8 cellular contexts compared by ENCODE assay signal in genomic region chr4:112145326-112145819, GRCh38. TPM values are rescaled to one million over a fixed set of nuclear protein-coding genes. Genes with fewer than 3 reads are reported as not detected.
A peak's percentile ranks its signal among the peaks of the same experiment; 100 is the strongest.
DNase-seq lines count a peak whose midpoint lies in the region; ATAC-seq and TF ChIP-seq lines count a peak whose summit lies in the region.

Gene FAM241A (plus strand): TSS chr4:112145454. CDS start chr4:112145581, 127 bp downstream.

- H3K27me3 Mint-ChIP-seq in IgD-negative memory B cell (peaks cover 2% of the 10 kb centered on the region), type B pancreatic cell (peaks cover 34% of the 10 kb centered on the region)

- H3K9ac ChIP-seq in SK-N-SH (peak within 1 kb of the TSS; percentile 52; the same call in 1 of the 2 replicates), parathyroid adenoma (no peak within 1 kb of the TSS)

- H3K27me3 ChIP-seq in SK-N-SH (ENCODE audit: insufficient read depth) (no peaks in the 10 kb centered on the region), parathyroid adenoma (ENCODE audit: control insufficient read depth, insufficient read depth, low read length) (no peaks in the 10 kb centered on the region)

- H3K4me1 ChIP-seq in SK-N-SH (ENCODE audit: control insufficient read depth in 1 of 2, insufficient read depth in 2 of 2, low read depth in 1 of 2, low read length in 1 of 2) (peaks cover 2 to 3% of the 10 kb centered on the region in 2 experiments; a peak in 3 of 4 replicates), parathyroid adenoma (no peaks in the 10 kb centered on the region)

- intact Hi-C loops in head of caudate nucleus (cut with DNase I) = loop anchor here (5.0 kb wide), 1 partner anchor 87 kb away; the partner anchor contains the start of gene AP1AR

- no peaks in the 10 kb centered on the region for H3K79me2 ChIP-seq in SK-N-SH (ENCODE audit: insufficient read depth)
- peaks cover 2% of the 10 kb centered on the region for H3K79me2 ChIP-seq in parathyroid adenoma

- no peak for TF ChIP-seq RAD21 in SK-N-SH (IDR thresholded peaks at IDR 0.05; ENCODE audit: low read length)

- H3F3A ChIP-seq in SK-N-SH (replicated peaks; ENCODE audit: insufficient read depth) = no peaks in the 10 kb centered on the region

- H3K9me3 ChIP-seq in SK-N-SH = no peaks in the 10 kb centered on the region
- no peaks in the 10 kb centered on the region for H3K9me3 ChIP-seq in parathyroid adenoma (ENCODE audit: control insufficient read depth, low read length)

- no peak for TF ChIP-seq EP300 in SK-N-SH (IDR thresholded peaks at IDR 0.05; ENCODE audit: borderline replicate concordance in 1 of 2, low read depth in 1 of 2, low read length in 1 of 2)

- no peaks in the 10 kb centered on the region for H3K9me2 ChIP-seq in SK-N-SH

- peak; percentile 83 for DNase-seq in Daoy (ENCODE audit: low read depth)
- DNase-seq in SK-N-SH = peak; percentile 96
- DNase-seq in activated naive CD4-positive, alpha-beta T cell treated with anti-CD3 and anti-CD28 coated beads, Interleukin-2, amount 50 U/mL, for 72 hours (ENCODE audit: low spot score in 2 of 2) = peak; percentile 79 to 92
- peak; percentile 65 to 92 (median 86) for DNase-seq in head of caudate nucleus
- DNase-seq in type B pancreatic cell (ENCODE audit: extremely low spot score, unreplicated experiment) = peak; percentile 84

- no peaks in the 10 kb centered on the region for H3K9me3 Mint-ChIP-seq in IgD-negative memory B cell
- peaks cover 0 to 3% of the 10 kb centered on the region in 2 donors for H3K9me3 Mint-ChIP-seq in activated naive CD4-positive, alpha-beta T cell treated with anti-CD3 and anti-CD28 coated beads, Interleukin-2, amount 50 U/mL, for 72 hours
- H3K9me3 Mint-ChIP-seq in type B pancreatic cell = no peaks in the 10 kb centered on the region

- H3K4me3 Mint-ChIP-seq in IgD-negative memory B cell = peak within 1 kb of the TSS; percentile 90 to 97 (median 96)
- H3K4me3 Mint-ChIP-seq in type B pancreatic cell = peak within 1 kb of the TSS; percentile 89

- peak within 1 kb of the TSS; percentile 65 to 89 (median 66) for H3K27ac Mint-ChIP-seq in IgD-negative memory B cell
- peak within 1 kb of the TSS; percentile 82 to 87 for H3K27ac Mint-ChIP-seq in activated naive CD4-positive, alpha-beta T cell treated with anti-CD3 and anti-CD28 coated beads, Interleukin-2, amount 50 U/mL, for 72 hours
- H3K27ac Mint-ChIP-seq in type B pancreatic cell = peak within 1 kb of the TSS; percentile 48

- peak within 1 kb of the TSS; percentile 98 for H2AFZ ChIP-seq in SK-N-SH (ENCODE audit: low read depth)
- H2AFZ ChIP-seq in parathyroid adenoma = peak within 1 kb of the TSS; percentile 83

- no peaks in the 10 kb centered on the region for H3K36me3 Mint-ChIP-seq in IgD-negative memory B cell
- H3K36me3 Mint-ChIP-seq in activated naive CD4-positive, alpha-beta T cell treated with anti-CD3 and anti-CD28 coated beads, Interleukin-2, amount 50 U/mL, for 72 hours = peaks cover 11 to 16% of the 10 kb centered on the region in 2 donors
- no peaks in the 10 kb centered on the region for H3K36me3 Mint-ChIP-seq in type B pancreatic cell

- H4K20me1 ChIP-seq in SK-N-SH (ENCODE audit: insufficient read depth) = no peaks in the 10 kb centered on the region

- H3K4me2 ChIP-seq in SK-N-SH = peak within 1 kb of the TSS; percentile 95
- H3K4me2 ChIP-seq in parathyroid adenoma (ENCODE audit: low read length) = peak within 1 kb of the TSS; percentile 95

- CTCF ChIA-PET in SK-N-SH (lab: Yijun Ruan, JAX) = interaction anchor here (0.8 to 1.1 kb wide), 3 partner anchors 46 to 177 kb away, joined by 3 read pairs; no protein-coding TSS in a partner anchor

- no peaks in the 10 kb centered on the region for H3K36me3 ChIP-seq in SK-N-SH (replicated peaks in 1 of 2; ENCODE audit: control insufficient read depth in 1 of 2, insufficient read depth in 2 of 2, low read length in 1 of 2)
- no peaks in the 10 kb centered on the region for H3K36me3 ChIP-seq in parathyroid adenoma (ENCODE audit: control insufficient read depth, insufficient read depth, low read length)

- WGBS in SK-N-SH (ENCODE audit: low lambda C conversion rate) = 0% methylated on average over 3 of the region's 74 CpGs

- POLR2A ChIA-PET in SK-N-SH (lab: Yijun Ruan, JAX) = no interaction called here

- H3K27ac ChIP-seq in SK-N-SH (ENCODE audit: low read depth in 2 of 2, low read length in 1 of 2) = peak within 1 kb of the TSS in 1 of 2 experiments; percentile 53; a peak in 1 of 4 replicates
- peak within 1 kb of the TSS; percentile 82 for H3K27ac ChIP-seq in parathyroid adenoma

- H3K4me1 Mint-ChIP-seq in IgD-negative memory B cell (peaks cover 7 to 14% (median 11%) of the 10 kb centered on the region in 3 donors), type B pancreatic cell (ENCODE audit: unreplicated experiment) (peaks cover 18% of the 10 kb centered on the region)

- no peak for TF ChIP-seq CTCF in SK-N-SH (IDR thresholded peaks at IDR 0.05)
- no peak for TF ChIP-seq CTCF in parathyroid adenoma (IDR thresholded peaks at IDR 0.05)
- no peak for TF ChIP-seq CTCF in type B pancreatic cell (conservative IDR thresholded peaks at IDR 0.05)

- H3K4me3 ChIP-seq in SK-N-SH (ENCODE audit: low read depth in 2 of 2, low read length in 1 of 2) (peak within 1 kb of the TSS; percentile 82 to 96), parathyroid adenoma (ENCODE audit: low read depth, low read length) (peak within 1 kb of the TSS; percentile 84)

- peak; percentile 86 for ATAC-seq in GM21576 (IDR thresholded peaks at IDR 0.05; ENCODE audit: unreplicated experiment)
- ATAC-seq in activated naive CD4-positive, alpha-beta T cell treated with anti-CD3 and anti-CD28 coated beads, Interleukin-2, amount 50 U/mL, for 72 hours = peak; percentile 86 to 94

TF ChIP-seq in SK-N-SH, 30 proteins besides CTCF, POLR2A, EP300 and RAD21 (continues in another document):
- no peak for TF ChIP-seq REST (IDR thresholded peaks at IDR 0.05; ENCODE audit: low read depth, low read length)
- TF ChIP-seq MXI1 (IDR thresholded peaks at IDR 0.05; ENCODE audit: low read depth, low read length) = no peak; the same call in 1 of the 2 replicates
- peak; percentile 82; the same call in 1 of the 2 replicates for TF ChIP-seq SIN3A (IDR thresholded peaks at IDR 0.05; ENCODE audit: borderline replicate concordance, low read depth, low read length)
- TF ChIP-seq USF1 (IDR thresholded peaks at IDR 0.05; ENCODE audit: borderline replicate concordance, low read depth) = no peak
- no peak for TF ChIP-seq TCF12 (IDR thresholded peaks at IDR 0.05)
- no peak for TF ChIP-seq USF2 (IDR thresholded peaks at IDR 0.05; ENCODE audit: borderline replicate concordance, low read depth, low read length)
- TF ChIP-seq JUND (IDR thresholded peaks at IDR 0.05) = no peak
- no peak for TF ChIP-seq NRF1 (IDR thresholded peaks at IDR 0.05; ENCODE audit: low read depth, low read length)
- TF ChIP-seq GABPA (IDR thresholded peaks at IDR 0.05; ENCODE audit: low read depth) = no peak

RNA-seq across cellular contexts. Expression of gene FAM241A, which starts in this region (rescaled TPM):
- total RNA-seq in Daoy (2014; rRNA removed; shearing (Covaris generic)) = 1.8 and 2.1 TPM in 2 replicates
- polyA plus RNA-seq in IgD-negative memory B cell = 1.2 TPM
- polyA plus RNA-seq in SK-N-SH (2012; rRNA removed) = 0.28 and 0.44 TPM in 2 replicates
- 0.63 and 0.85 TPM in 2 replicates for polyA plus RNA-seq in SK-N-SH (2012; cell fraction: cytosol; rRNA removed)
- polyA plus RNA-seq in SK-N-SH (2012; cell fraction: nucleus; rRNA removed) = 0.32 and 0.35 TPM in 2 replicates
- 1 to 10 TPM; 1.6 to 2.6 TPM for total RNA-seq in activated naive CD4-positive, alpha-beta T cell treated with anti-CD3 and anti-CD28 coated beads, Interleukin-2, amount 50 U/mL, for 72 hours
- 0.70 and 1.3 TPM in 2 replicates for total RNA-seq in type B pancreatic cell (ENCODE audit: low replicate concordance)

Comparison
In these comparisons a context has a peak if more than half of its experiments do, and no peak if none do; other contexts are left out.
1. Peak in DNase-seq, H3K4me3 ChIP-seq, H3K9ac ChIP-seq and H3K4me2 ChIP-seq in SK-N-SH; RNA of the gene not detected or under 1 TPM.